In the genomic region with DNA sequence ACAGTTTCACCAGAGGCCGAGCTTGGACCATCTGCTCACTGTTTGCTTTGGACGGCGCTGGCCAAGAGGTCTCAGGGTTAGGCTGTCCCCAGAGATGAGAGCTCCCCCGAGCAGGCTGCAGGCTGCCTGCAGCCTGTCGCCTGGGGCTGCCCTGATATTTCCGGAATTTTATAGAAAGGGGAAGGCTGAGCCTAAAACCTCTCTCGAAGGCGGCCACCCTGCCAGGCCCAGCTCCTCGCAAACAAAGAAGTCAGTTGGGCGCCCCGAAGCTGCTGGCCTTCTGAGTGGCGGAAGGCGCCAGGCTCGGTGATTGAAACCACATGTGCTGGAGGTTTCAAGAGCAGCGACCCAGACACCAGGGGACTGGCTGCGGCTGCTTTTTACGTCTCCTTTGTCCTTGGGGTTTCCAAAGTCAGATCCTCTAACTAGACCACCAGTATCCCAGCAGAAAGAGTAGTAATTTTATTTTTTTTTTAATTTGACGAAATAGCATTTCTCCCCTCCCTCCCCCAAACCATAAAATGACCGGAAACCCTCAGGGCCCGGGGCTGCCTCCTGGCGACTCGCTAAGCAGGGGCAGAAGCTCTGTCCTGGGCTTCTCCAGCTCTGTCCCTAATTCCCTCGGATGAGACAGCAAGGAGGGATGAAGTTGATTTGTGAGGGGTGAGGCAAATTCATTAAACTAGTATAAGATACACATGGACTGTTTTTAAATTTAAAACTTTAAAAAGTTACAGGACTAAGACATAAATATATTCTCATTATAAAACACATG, we compare ENCODE assay signal across 8 cellular contexts. TPM values are rescaled to one million over a fixed set of nuclear protein-coding genes. Genes with fewer than 3 reads are reported as not detected.
A peak's percentile ranks its signal among the peaks of the same experiment; 100 is the strongest.
DNase-seq lines count a peak whose midpoint lies in the region; ATAC-seq, FAIRE-seq and TF ChIP-seq lines count a peak whose summit lies in the region.

No MANE protein-coding gene starts in this region.

- H3K4me1 Mint-ChIP-seq in astrocyte (ENCODE audit: low read depth, unreplicated experiment), result peaks cover 2% of the 10 kb centered on the region
- peaks cover 6 to 7% of the 10 kb centered on the region in 2 donors for H3K4me1 Mint-ChIP-seq in stimulated activated naive B cell treated with anti-CD40 and anti-IgM and Interleukin-4, amounts not matched to agents 10 μg/mL and 1 μg/mL and 100 μg/mL, for 72 hours
- H3K4me1 Mint-ChIP-seq in CD4-positive, alpha-beta T cell (ENCODE audit: low read depth), result no peaks in the 10 kb centered on the region

- H3K4me1 ChIP-seq in GM23248 (ENCODE audit: insufficient read depth), result peaks cover 58% of the 10 kb centered on the region
- H3K4me1 ChIP-seq in astrocyte (ENCODE audit: insufficient read depth, low read length), result no peaks in the 10 kb centered on the region

- in situ Hi-C loops in GM23248 (cut with MboI), result no loop called here

- H3K36me3 ChIP-seq in GM23248 (ENCODE audit: low read depth) (no peaks in the 10 kb centered on the region; the same call in 1 of the 2 replicates), astrocyte (ENCODE audit: insufficient read depth, low read length) (no peaks in the 10 kb centered on the region)

- no peak for FAIRE-seq in astrocyte (lab: Jason Lieb, UNC)

- TF ChIP-seq CTCF in astrocyte (IDR thresholded peaks at IDR 0.05; ENCODE audit: insufficient read depth, low read depth, low read length), result no peak
- TF ChIP-seq CTCF in CD4-positive, alpha-beta T cell (IDR thresholded peaks at IDR 0.05), result no peak

- peak; percentile 92 for DNase-seq in GM23248
- DNase-seq in astrocyte (ENCODE audit: low read depth), result peak; percentile 66
- DNase-seq in iPS-NIHi7 (ENCODE audit: extremely low spot score), result peak; percentile 45
- DNase-seq in stimulated activated naive B cell treated with anti-CD40 and anti-IgM and Interleukin-4, amounts not matched to agents 10 μg/mL and 1 μg/mL and 100 μg/mL, for 72 hours, result no peak
- DNase-seq in CD4-positive, alpha-beta T cell, result no peak
- no peak for DNase-seq in SIG-M5 treated with dmso at 0.1 percent for 504 hours (lab: John Stamatoyannopoulos, UW; ENCODE audit: unreplicated experiment)

- H3K27me3 Mint-ChIP-seq in astrocyte (ENCODE audit: low read depth, unreplicated experiment), result no peaks in the 10 kb centered on the region
- peaks cover 5 to 6% of the 10 kb centered on the region in 2 donors for H3K27me3 Mint-ChIP-seq in stimulated activated naive B cell treated with anti-CD40 and anti-IgM and Interleukin-4, amounts not matched to agents 10 μg/mL and 1 μg/mL and 100 μg/mL, for 72 hours
- no peaks in the 10 kb centered on the region for H3K27me3 Mint-ChIP-seq in CD4-positive, alpha-beta T cell

- H2AFZ ChIP-seq in GM23248 (no peak overlapping the region), astrocyte (ENCODE audit: low read depth, low read length) (peak overlapping the region; percentile 43)

- no peaks in the 10 kb centered on the region for H4K20me1 ChIP-seq in GM23248 (ENCODE audit: insufficient read depth)
- no peaks in the 10 kb centered on the region for H4K20me1 ChIP-seq in astrocyte (ENCODE audit: insufficient read depth, low read length)

- POLR2A ChIA-PET in CD4-positive, alpha-beta T cell (lab: Charles Lee), result no interaction called here

- no peaks in the 10 kb centered on the region for H3K36me3 Mint-ChIP-seq in astrocyte (ENCODE audit: low read depth, unreplicated experiment)
- H3K36me3 Mint-ChIP-seq in stimulated activated naive B cell treated with anti-CD40 and anti-IgM and Interleukin-4, amounts not matched to agents 10 μg/mL and 1 μg/mL and 100 μg/mL, for 72 hours, result no peaks in the 10 kb centered on the region
- H3K36me3 Mint-ChIP-seq in CD4-positive, alpha-beta T cell (ENCODE audit: low read depth), result no peaks in the 10 kb centered on the region

- intact Hi-C loops in CD4-positive, alpha-beta T cell (cut with DNase I, micrococcal nuclease), result no loop called here

- H3F3A ChIP-seq in GM23248 (ENCODE audit: insufficient read depth), result peaks cover 50% of the 10 kb centered on the region

- no peaks in the 10 kb centered on the region for H3K9me3 Mint-ChIP-seq in astrocyte (ENCODE audit: unreplicated experiment)
- H3K9me3 Mint-ChIP-seq in stimulated activated naive B cell treated with anti-CD40 and anti-IgM and Interleukin-4, amounts not matched to agents 10 μg/mL and 1 μg/mL and 100 μg/mL, for 72 hours, result no peaks in the 10 kb centered on the region
- H3K9me3 Mint-ChIP-seq in CD4-positive, alpha-beta T cell, result no peaks in the 10 kb centered on the region

- 1 to 2% methylated on average over 23 of the region's 23 CpGs for WGBS in GM23248 (ENCODE audit: low coverage in 1 of 2, low lambda C conversion rate in 2 of 2, missing lambda C conversion rate in 2 of 2), 2 experiments

- H3K4me2 ChIP-seq in GM23248 (ENCODE audit: unreplicated experiment) (peak overlapping the region; percentile 58), astrocyte (ENCODE audit: low read length) (peak overlapping the region; percentile 66)

- peaks cover 49% of the 10 kb centered on the region for H3K79me2 ChIP-seq in GM23248 (ENCODE audit: insufficient read depth)
- peaks cover 5% of the 10 kb centered on the region for H3K79me2 ChIP-seq in astrocyte (ENCODE audit: insufficient read depth, low read length)

- H3K9me3 ChIP-seq in GM23248 (ENCODE audit: low read depth) (no peaks in the 10 kb centered on the region), astrocyte (ENCODE audit: insufficient read depth, low read depth, low read length) (no peaks in the 10 kb centered on the region)
- H3K9me3 ChIP-seq in CD4-positive, alpha-beta T cell (ENCODE audit: control insufficient read depth, low read length), result no peaks in the 10 kb centered on the region

- peak overlapping the region; percentile 75 for H3K9ac ChIP-seq in GM23248
- peak overlapping the region; percentile 72 for H3K9ac ChIP-seq in astrocyte (ENCODE audit: low read length)

- H3K4me3 ChIP-seq in GM23248, result peak overlapping the region; percentile 39
- no peak overlapping the region for H3K4me3 ChIP-seq in astrocyte (ENCODE audit: insufficient read depth, low read depth, low read length)

- H3K27ac ChIP-seq in GM23248 (peak overlapping the region; percentile 89), astrocyte (ENCODE audit: low read depth, low read length) (peak overlapping the region; percentile 66)
- no peak overlapping the region for H3K27ac ChIP-seq in CD4-positive, alpha-beta T cell (ENCODE audit: low read depth, low read length)

- no peak overlapping the region for H3K4me3 Mint-ChIP-seq in astrocyte (ENCODE audit: unreplicated experiment)
- peak overlapping the region; percentile 43 to 52 for H3K4me3 Mint-ChIP-seq in stimulated activated naive B cell treated with anti-CD40 and anti-IgM and Interleukin-4, amounts not matched to agents 10 μg/mL and 1 μg/mL and 100 μg/mL, for 72 hours
- H3K4me3 Mint-ChIP-seq in CD4-positive, alpha-beta T cell, result no peak overlapping the region

- CTCF ChIA-PET in CD4-positive, alpha-beta T cell (lab: Charles Lee), result no interaction called here

- peak; percentile 49 to 61 for ATAC-seq in stimulated activated naive B cell treated with anti-CD40 and anti-IgM and Interleukin-4, amounts not matched to agents 10 μg/mL and 1 μg/mL and 100 μg/mL, for 72 hours (replicated peaks)
- ATAC-seq in GM18520 (IDR thresholded peaks at IDR 0.05; ENCODE audit: unreplicated experiment) (no peak), GM19395 (IDR thresholded peaks at IDR 0.05; ENCODE audit: unreplicated experiment) (no peak)
- no peak for ATAC-seq in CD4-positive, alpha-beta T cell (ENCODE audit: poor library complexity)

- no peaks in the 10 kb centered on the region for H3K27me3 ChIP-seq in GM23248 (replicated peaks; ENCODE audit: insufficient read depth)
- no peaks in the 10 kb centered on the region for H3K27me3 ChIP-seq in astrocyte (ENCODE audit: insufficient read depth, low read length)
- no peaks in the 10 kb centered on the region for H3K27me3 ChIP-seq in CD4-positive, alpha-beta T cell (ENCODE audit: control insufficient read depth, insufficient read depth, low read length)

- no peaks in the 10 kb centered on the region for H3K9me2 ChIP-seq in GM23248 (ENCODE audit: insufficient read depth)

- no peak overlapping the region for H3K27ac Mint-ChIP-seq in astrocyte (ENCODE audit: unreplicated experiment)
- peak overlapping the region; percentile 80 for H3K27ac Mint-ChIP-seq in stimulated activated naive B cell treated with anti-CD40 and anti-IgM and Interleukin-4, amounts not matched to agents 10 μg/mL and 1 μg/mL and 100 μg/mL, for 72 hours
- H3K27ac Mint-ChIP-seq in CD4-positive, alpha-beta T cell, result no peak overlapping the region

RNA-seq across cellular contexts. Expression of a gene that starts 57.4 kb away (rescaled TPM):
- 195 and 215 TPM in 2 replicates for total RNA-seq in GM23248 (2014; rRNA removed; shearing (Covaris generic))
- 159 and 166 TPM in 2 replicates for polyA plus RNA-seq in GM23248 (2016; fragmentation: Nextera tagmentation; extraction: Ambion mirVana)
- 16.0 and 26.5 TPM in 2 replicates for total RNA-seq in astrocyte
- under 1 TPM; 0.06 to 0.19 TPM for total RNA-seq in CD4-positive, alpha-beta T cell

Comparison
In these comparisons a context has a peak if more than half of its experiments do, and no peak if none do; other contexts are left out.
1. DNase-seq: peak in GM23248 (single experiment), astrocyte (single experiment) and iPS-NIHi7 (single experiment); none in stimulated activated naive B cell treated with anti-CD40 and anti-IgM and Interleukin-4, amounts not matched to agents 10 μg/mL and 1 μg/mL and 100 μg/mL, for 72 hours (single experiment), CD4-positive, alpha-beta T cell (0 of 10) and SIG-M5 treated with dmso at 0.1 percent for 504 hours (single experiment).
2. H3K4me3 Mint-ChIP-seq: peak in stimulated activated naive B cell treated with anti-CD40 and anti-IgM and Interleukin-4, amounts not matched to agents 10 μg/mL and 1 μg/mL and 100 μg/mL, for 72 hours (2 of 2); none in astrocyte (single experiment) and CD4-positive, alpha-beta T cell (single experiment).
3. ATAC-seq: peak in stimulated activated naive B cell treated with anti-CD40 and anti-IgM and Interleukin-4, amounts not matched to agents 10 μg/mL and 1 μg/mL and 100 μg/mL, for 72 hours (2 of 2); none in GM18520 (single experiment), GM19395 (single experiment) and CD4-positive, alpha-beta T cell (single experiment).
4. RNA of a gene that starts 57.4 kb away (total RNA-seq): 195 to 215 TPM in GM23248 and 16.0 to 26.5 TPM in astrocyte; 0.06 to 0.19 TPM in CD4-positive, alpha-beta T cell; every median in the first group is over 10 times any median in the second.